ENCODE assay signal across 15 cellular contexts in the genomic region with DNA sequence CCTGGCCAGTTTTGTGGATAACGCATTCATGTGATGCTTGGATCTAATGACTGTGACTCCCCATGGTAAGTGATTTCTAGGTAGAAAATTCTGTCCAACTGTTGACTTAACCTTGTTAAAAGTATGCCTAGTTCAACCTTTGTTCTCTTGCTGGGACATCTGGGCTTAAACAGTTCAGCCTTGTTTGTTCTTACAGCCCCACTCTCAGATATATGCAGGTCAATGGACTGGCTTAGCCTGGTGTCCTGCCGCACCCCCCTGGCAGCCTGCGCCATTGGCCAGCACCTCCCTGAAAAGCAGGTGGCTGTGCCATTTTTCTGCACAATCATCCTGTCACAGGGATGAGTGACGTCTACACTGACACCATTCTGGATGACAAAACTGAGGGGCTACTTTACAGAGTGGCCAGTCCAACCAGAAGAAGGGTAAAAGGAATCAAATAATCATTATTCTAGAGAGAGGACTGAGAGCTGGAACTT.
DNase-seq lines count a peak whose midpoint lies in the region; ATAC-seq and TF ChIP-seq lines count a peak whose summit lies in the region.
"Had no signal": no experiment of that assay in that cellular context is flagged by ENCODE, and none has a peak within 500 bp of the region (broad histone marks: within the 10 kb centered on the region; RNA-seq: fewer than 3 reads in every experiment).

No MANE protein-coding gene starts in this region.

- no peaks in the 10 kb centered on the region for H3K79me1 ChIP-seq in neuronal stem cell (ENCODE audit: low read depth, low read length)

- H3K4me2 ChIP-seq in neuronal stem cell (ENCODE audit: insufficient read depth, low read length, poor library complexity, severe bottlenecking): no peak overlapping the region
- H3K4me2 ChIP-seq: A549, GM23338 had no signal

- no peak overlapping the region for H3K14ac ChIP-seq in neuronal stem cell (ENCODE audit: low read length)

- ATAC-seq in right lobe of liver (peak; percentile 85 to 96 (median 93)), HG02885 (IDR thresholded peaks at IDR 0.05; ENCODE audit: poor library complexity, unreplicated experiment) (no peak)
- no peak for ATAC-seq in activated CD4-positive, CD25-positive, alpha-beta regulatory T cell treated with anti-CD3 and anti-CD28 coated beads, Interleukin-2, amount 50 U/mL, for 24 hours
- ATAC-seq: A549, GM23338 had no signal

- no peaks in the 10 kb centered on the region for H3K36me3 ChIP-seq in right lobe of liver
- H3K36me3 ChIP-seq in neuronal stem cell (replicated peaks in 1 of 2; ENCODE audit: control insufficient read depth in 2 of 2, insufficient read depth in 2 of 2, low read length in 2 of 2): no peaks in the 10 kb centered on the region

- peak overlapping the region; percentile 32 for H3K18ac ChIP-seq in neuronal stem cell (ENCODE audit: low read length)

- TF ChIP-seq CTCF in right lobe of liver (IDR thresholded peaks at IDR 0.05): no peak

- H3K4me3 ChIP-seq in right lobe of liver: peak overlapping the region in 1 of 3 donors; percentile 19
- H3K4me3 ChIP-seq in neuronal stem cell (ENCODE audit: low read length in 2 of 2): no peak overlapping the region
- H3K4me3 ChIP-seq: A549, GM23338 had no signal

- WGBS in right lobe of liver (ENCODE audit: insufficient coverage, low coverage, low lambda C conversion rate, missing lambda C conversion rate): 28% methylated on average over 4 of the region's 4 CpGs
- WGBS in neuronal stem cell (ENCODE audit: extremely low coverage in 2 of 2, insufficient read length in 2 of 2, insufficient replicate concordance in 1 of 2), 2 donors: no CpG with 5 or more reads among the region's 4 CpGs

- H2BK5ac ChIP-seq in neuronal stem cell (ENCODE audit: low read length): no peak overlapping the region

- DNase-seq in NCI-H82 (lab: John Stamatoyannopoulos, UW) (peak; percentile 8), NCI-H82 treated with DMSO at 0.1 percent for 48 hours (lab: John Stamatoyannopoulos, UW; ENCODE audit: unreplicated experiment) (no peak), right lobe of liver (peak; percentile 88 to 97 (median 96)), neuronal stem cell (ENCODE audit: low spot score) (no peak), head of caudate nucleus (no peak)
- DNase-seq: AML-193; Caco-2; CD4-positive, alpha-beta T cell; HCEC 1CT had no signal

- H3K27ac ChIP-seq in right lobe of liver: peak overlapping the region; percentile 61 to 87 (median 71)
- H3K27ac ChIP-seq in neuronal stem cell (replicated peaks; ENCODE audit: low read length): no peak overlapping the region
- H3K27ac ChIP-seq: 22Rv1, A549, C4-2B had no signal

- no peak overlapping the region for H2AFZ ChIP-seq in neuronal stem cell (ENCODE audit: low read length)
- H2AFZ ChIP-seq: GM23338 had no signal

- no peak overlapping the region for H4K8ac ChIP-seq in neuronal stem cell (ENCODE audit: low read depth, low read length)

- TF ChIP-seq POLR2A in right lobe of liver (IDR thresholded peaks at IDR 0.05): peak; percentile 54

- H3K9me3 ChIP-seq in right lobe of liver (no peaks in the 10 kb centered on the region), neuronal stem cell (replicated peaks in 1 of 2; ENCODE audit: control insufficient read depth in 2 of 2, insufficient read depth in 1 of 2, low read depth in 1 of 2, low read length in 2 of 2) (no peaks in the 10 kb centered on the region)
- H3K9me3 ChIP-seq: A549, Caco-2 had no signal

- H3K4me1 ChIP-seq in right lobe of liver (peaks cover 0 to 54% (median 18%) of the 10 kb centered on the region in 4 donors), neuronal stem cell (ENCODE audit: control insufficient read depth in 2 of 2, insufficient read depth in 1 of 2, low read depth in 1 of 2, low read length in 2 of 2) (peaks cover 0 to 3% of the 10 kb centered on the region in 2 donors)
- H3K4me1 ChIP-seq: A549, Caco-2 had no signal

- no peak overlapping the region for H4K91ac ChIP-seq in neuronal stem cell (ENCODE audit: low read depth, low read length, poor library complexity)

- no peak overlapping the region for H3K23ac ChIP-seq in neuronal stem cell (ENCODE audit: low read depth, low read length, poor library complexity)

- no peak overlapping the region for H2AK5ac ChIP-seq in neuronal stem cell (ENCODE audit: low read depth, low read length)

- no peak overlapping the region for H2BK15ac ChIP-seq in neuronal stem cell (ENCODE audit: low read length)

- H3K9ac ChIP-seq in neuronal stem cell (ENCODE audit: low read depth, low read length, poor library complexity): no peak overlapping the region

- H2BK120ac ChIP-seq in neuronal stem cell (ENCODE audit: low read depth, low read length): no peak overlapping the region

- H3K27me3 ChIP-seq in right lobe of liver: no peaks in the 10 kb centered on the region
- H3K27me3 ChIP-seq in neuronal stem cell (ENCODE audit: control insufficient read depth in 3 of 3, insufficient read depth in 3 of 3, low read depth in 1 of 3, low read length in 3 of 3): no peaks in the 10 kb centered on the region

- H3K4ac ChIP-seq in neuronal stem cell (ENCODE audit: low read length): no peak overlapping the region

- no peak overlapping the region for H2BK12ac ChIP-seq in neuronal stem cell (ENCODE audit: low read length)

- intact Hi-C loops in right lobe of liver (cut with DNase I) (loop anchor here in 1 of 2 donors (5.0 kb wide), 1 partner anchor 253 kb away; no protein-coding TSS in a partner anchor), head of caudate nucleus (cut with DNase I) (no loop called here)

Comparison
In these comparisons a context has a peak if more than half of its experiments do, and no peak if none do; other contexts are left out.
1. DNase-seq: peak in NCI-H82 (single experiment) and right lobe of liver (3 of 3); none in NCI-H82 treated with DMSO at 0.1 percent for 48 hours (single experiment), neuronal stem cell (single experiment) and head of caudate nucleus (0 of 42).
2. ATAC-seq: peak in right lobe of liver (4 of 4); none in HG02885 (single experiment) and activated CD4-positive, CD25-positive, alpha-beta regulatory T cell treated with anti-CD3 and anti-CD28 coated beads, Interleukin-2, amount 50 U/mL, for 24 hours (0 of 2).